ENCODE assay signal across 15 cellular contexts in the genomic region with DNA sequence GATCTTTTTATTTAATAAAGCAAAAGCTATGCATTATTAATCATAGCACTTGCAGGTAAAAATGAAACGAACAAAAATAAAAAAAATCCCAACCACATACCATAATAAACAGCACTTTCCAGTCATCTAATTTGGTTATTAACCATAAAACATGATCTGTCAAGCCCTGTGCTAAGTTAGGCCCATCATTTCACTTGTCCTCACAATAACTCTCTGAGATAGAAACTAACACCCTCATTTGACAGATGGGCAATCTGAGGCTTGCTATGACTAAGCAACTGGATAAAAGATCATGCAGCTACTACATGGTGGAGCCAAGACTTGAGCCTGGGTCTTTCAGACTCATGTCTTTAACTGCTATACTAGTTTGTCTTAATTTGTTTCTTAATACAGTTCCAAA. TPM values are rescaled to one million over a fixed set of nuclear protein-coding genes. Genes with fewer than 3 reads are reported as not detected.
DNase-seq lines count a peak whose midpoint lies in the region; ATAC-seq, FAIRE-seq and TF ChIP-seq lines count a peak whose summit lies in the region.
"Had no signal": no experiment of that assay in that cellular context is flagged by ENCODE, and none has a peak within 500 bp of the region (broad histone marks: within the 10 kb centered on the region; RNA-seq: fewer than 3 reads in every experiment).

No MANE protein-coding gene starts in this region.

- no peak for TF ChIP-seq POLR2A in lower leg skin (IDR thresholded peaks at IDR 0.05)

- TF ChIP-seq CTCF in lower leg skin (IDR thresholded peaks at IDR 0.05): no peak
- TF ChIP-seq CTCF in GM10248 (IDR thresholded peaks at IDR 0.05; ENCODE audit: control extremely low read depth, extremely low read depth, low read depth, missing control alignments): no peak

- WGBS in lower leg skin, 2 donors: 46 to 54% methylated on average over 1 of the region's 1 CpG

- no peak overlapping the region for H3K4me3 ChIP-seq in lower leg skin (ENCODE audit: low read depth, poor library complexity, severe bottlenecking)

- intact Hi-C loops in lower leg skin (cut with DNase I; ENCODE audit: low total_unique reads): no loop called here

- DNase-seq in GM18507 (ENCODE audit: extremely low spot score, insufficient read length, low read depth) (no peak), NCI-H1694 (lab: John Stamatoyannopoulos, UW) (peak; percentile 36), HCEC 1CT (no peak), lower leg skin (ENCODE audit: low spot score in 2 of 2) (no peak), GM03348 (ENCODE audit: low spot score) (no peak), GM10248 (ENCODE audit: extremely low spot score) (no peak)
- DNase-seq: left cardiac atrium, NCI-H2171, Right ventricle myocardium superior had no signal

- CTCF ChIA-PET in GM10248 (lab: Yijun Ruan, JAX): interaction anchor here (0.9 to 2.5 kb wide), 7 partner anchors 10 to 47 kb away, joined by 3 to 11 read pairs (median 4); no protein-coding TSS in a partner anchor

- peak; percentile 60 for FAIRE-seq in GM18507 (lab: Jason Lieb, UNC)

- POLR2A ChIA-PET in GM10248 (lab: Yijun Ruan, JAX): no interaction called here

- ATAC-seq in GM19397 (IDR thresholded peaks at IDR 0.05; ENCODE audit: unreplicated experiment): peak; percentile 50
- peak; percentile 77 for ATAC-seq in HG02885 (IDR thresholded peaks at IDR 0.05; ENCODE audit: poor library complexity, unreplicated experiment)

RNA-seq across cellular contexts. Expression of a gene that starts 21.8 kb away (rescaled TPM):
- 10 to 100 TPM; 20.6 to 31.3 (median 21.4) TPM for total RNA-seq in lower leg skin

RNA-seq across cellular contexts. Expression of a gene that starts 22.2 kb away (rescaled TPM):
- total RNA-seq in lower leg skin: 10 to 100 TPM in 2 of 4 donors, 1 to 10 TPM in 2; 8.3 to 12.9 (median 9.7) TPM

RNA-seq across cellular contexts. Expression of a gene that starts 25.5 kb away (rescaled TPM):
- not detected for total RNA-seq in lower leg skin
- total RNA-seq: activated naive CD4-positive, alpha-beta T cell treated with anti-CD3 and anti-CD28 coated beads for 36 hours; CD4-positive, CD25-positive, alpha-beta regulatory T cell; foreskin keratinocyte; left cardiac atrium; osteocyte; Right ventricle myocardium superior had no signal
